In genomic region chr19:38661996-38662395, GRCh38 we compare ENCODE assay signal across 10 cellular contexts. TPM values are rescaled to one million over a fixed set of nuclear protein-coding genes. Genes with fewer than 3 reads are reported as not detected.
A peak's percentile ranks its signal among the peaks of the same experiment; 100 is the strongest.
DNase-seq lines count a peak whose midpoint lies in the region; ATAC-seq and TF ChIP-seq lines count a peak whose summit lies in the region.
"Had no signal": no experiment of that assay in that cellular context is flagged by ENCODE, and none has a peak within 500 bp of the region (broad histone marks: within the 10 kb centered on the region; RNA-seq: fewer than 3 reads in every experiment).

No MANE protein-coding gene starts in this region.

- peak; percentile 47 for ATAC-seq in body of pancreas
- ATAC-seq in lung (ENCODE audit: insufficient read depth, low FRiP score) = no peak
- ATAC-seq in thoracic aorta (ENCODE audit: insufficient number of reproducible peaks, low FRiP score, low read depth) = no peak
- ATAC-seq in omental fat pad (ENCODE audit: low FRiP score) = no peak
- ATAC-seq: activated CD8-positive, alpha-beta T cell treated with anti-CD3 and anti-CD28 coated beads for 36 hours had no signal

- H3K4me3 ChIP-seq in body of pancreas (no peak overlapping the region), lung (no peak overlapping the region), thoracic aorta (peak overlapping the region; percentile 3)

- H3K4me1 ChIP-seq in body of pancreas = peaks cover 100% of the 10 kb centered on the region
- H3K4me1 ChIP-seq in lung (ENCODE audit: control insufficient read depth in 2 of 2, insufficient read depth in 2 of 2, low read length in 2 of 2) = peaks cover 56 to 62% of the 10 kb centered on the region in 2 donors
- H3K4me1 ChIP-seq in thoracic aorta (ENCODE audit: control insufficient read depth in 1 of 2, low read depth in 2 of 2) = peaks cover 81 to 98% of the 10 kb centered on the region in 2 donors

- H3K27ac ChIP-seq in body of pancreas (peak overlapping the region; percentile 75 to 98 (median 94)), lung (ENCODE audit: low read depth in 1 of 2, low read length in 1 of 2) (peak overlapping the region; percentile 79 to 95), thoracic aorta (peak overlapping the region; percentile 99 to 100)

- intact Hi-C loops in body of pancreas (cut with DNase I) (no loop called here), posterior vena cava (cut with DNase I) (no loop called here)

- H3K9me3 ChIP-seq in body of pancreas = no peaks in the 10 kb centered on the region
- H3K9me3 ChIP-seq in lung (ENCODE audit: control insufficient read depth in 2 of 2, insufficient read depth in 1 of 2, low read length in 1 of 2) = no peaks in the 10 kb centered on the region
- H3K9me3 ChIP-seq in thoracic aorta = no peaks in the 10 kb centered on the region

- 0 to 5% methylated on average over 1 of the region's 1 CpG for WGBS in body of pancreas, 2 donors
- WGBS in lung, 2 donors = 11 to 13% methylated on average over 1 of the region's 1 CpG

- TF ChIP-seq CTCF in body of pancreas (IDR thresholded peaks at IDR 0.05) (no peak), lung (IDR thresholded peaks at IDR 0.05; ENCODE audit: control extremely low read depth, extremely low read depth) (no peak), thoracic aorta (IDR thresholded peaks at IDR 0.05) (no peak), omental fat pad (IDR thresholded peaks at IDR 0.05) (no peak)

- H3K27me3 ChIP-seq in body of pancreas = no peaks in the 10 kb centered on the region
- no peaks in the 10 kb centered on the region for H3K27me3 ChIP-seq in lung (ENCODE audit: control insufficient read depth, insufficient read depth)
- no peaks in the 10 kb centered on the region for H3K27me3 ChIP-seq in thoracic aorta (replicated peaks; ENCODE audit: insufficient read depth)

- DNase-seq in NCI-H1417 (lab: John Stamatoyannopoulos, UW) = peak in 2 of 3 experiments; percentile 18 to 67
- no peak for DNase-seq in NCI-H1417 treated with DMSO at 0.1 percent for 48 hours (lab: John Stamatoyannopoulos, UW)
- DNase-seq in body of pancreas = peak; percentile 59 to 82 (median 78)
- DNase-seq in lung (ENCODE audit: low spot score) = peak; percentile 72
- DNase-seq in thoracic aorta (ENCODE audit: low spot score) = no peak
- DNase-seq in omental fat pad (ENCODE audit: low spot score) = no peak
- no peak for DNase-seq in NCI-H1092 treated with DMSO at 0.1 percent for 48 hours (lab: John Stamatoyannopoulos, UW)
- DNase-seq in posterior vena cava (ENCODE audit: low spot score) = no peak
- DNase-seq: activated CD8-positive, alpha-beta T cell treated with anti-CD3 and anti-CD28 coated beads for 36 hours; dermis blood vessel endothelial cell had no signal

- peak in 2 of 3 donors; percentile 48 to 52 for TF ChIP-seq POLR2A in body of pancreas (IDR thresholded peaks at IDR 0.05)

- no peaks in the 10 kb centered on the region for H3K36me3 ChIP-seq in body of pancreas (replicated peaks in 1 of 2; ENCODE audit: insufficient read depth in 1 of 2, low read depth in 2 of 2)
- no peaks in the 10 kb centered on the region for H3K36me3 ChIP-seq in lung (ENCODE audit: control insufficient read depth in 2 of 2, insufficient read depth in 2 of 2, low read length in 2 of 2)
- H3K36me3 ChIP-seq in thoracic aorta = no peaks in the 10 kb centered on the region

RNA-seq across cellular contexts. Expression of gene ACTN4, which starts 14.5 kb away (rescaled TPM):
- 100 to 1,000 TPM; 143 to 148 TPM for total RNA-seq in body of pancreas
- total RNA-seq in lung = 100 to 1,000 TPM; 339 to 552 TPM
- 100 to 1,000 TPM; 229 to 394 TPM for polyA plus RNA-seq in lung
- 1,000 to 10,000 TPM in 1 of 2 donors, 100 to 1,000 TPM in 1; 668 to 1,387 TPM for total RNA-seq in thoracic aorta
- 100 to 1,000 TPM; 290 to 517 (median 367) TPM for total RNA-seq in omental fat pad
- 100 to 1,000 TPM; 661 to 878 TPM for total RNA-seq in posterior vena cava

RNA-seq across cellular contexts. Expression of gene EIF3K, which starts 43.0 kb away (rescaled TPM):
- total RNA-seq in body of pancreas = 100 to 1,000 TPM; 108 to 169 TPM
- total RNA-seq in lung = 100 to 1,000 TPM; 142 to 243 TPM
- 100 to 1,000 TPM; 266 to 344 TPM for polyA plus RNA-seq in lung
- 100 to 1,000 TPM; 237 to 302 TPM for total RNA-seq in thoracic aorta
- total RNA-seq in omental fat pad = 100 to 1,000 TPM; 364 to 556 (median 476) TPM
- total RNA-seq in posterior vena cava = 100 to 1,000 TPM; 170 to 191 TPM

RNA-seq across cellular contexts. Expression of gene MAP4K1, which starts 44.2 kb away (rescaled TPM):
- total RNA-seq in body of pancreas (1 to 10 TPM; 2.0 to 2.9 TPM), lung (1 to 10 TPM; 4.0 to 9.8 TPM), thoracic aorta (10 to 100 TPM in 1 of 2 donors, 1 to 10 TPM in 1; 4.6 to 33.7 TPM), omental fat pad (1 to 10 TPM; 1.5 to 3.2 (median 2.7) TPM), posterior vena cava (1 to 10 TPM; 2.7 to 5.5 TPM)
- polyA plus RNA-seq in lung = 10 to 100 TPM in 1 of 2 donors, 1 to 10 TPM in 1; 7.0 to 13.1 TPM
- total RNA-seq: dermis blood vessel endothelial cell had no signal

Comparison
In these comparisons a context has a peak if more than half of its experiments do, and no peak if none do; other contexts are left out.
1. DNase-seq: peak in NCI-H1417 (2 of 3), body of pancreas (4 of 4) and lung (single experiment); none in NCI-H1417 treated with DMSO at 0.1 percent for 48 hours (single experiment), thoracic aorta (single experiment), omental fat pad (single experiment), NCI-H1092 treated with DMSO at 0.1 percent for 48 hours (single experiment) and posterior vena cava (single experiment).
2. Peak in every context shown above with its lines, with median percentiles within 50 percentile points of each other: H3K27ac ChIP-seq.